In genomic region chr6:158662607-158663464, GRCh38 we compare ENCODE assay signal across 9 cellular contexts. TPM values are rescaled to one million over a fixed set of nuclear protein-coding genes. Genes with fewer than 3 reads are reported as not detected.
DNase-seq lines count a peak whose midpoint lies in the region; ATAC-seq and TF ChIP-seq lines count a peak whose summit lies in the region.
"Had no signal": no experiment of that assay in that cellular context is flagged by ENCODE, and none has a peak within 500 bp of the region (broad histone marks: within the 10 kb centered on the region; RNA-seq: fewer than 3 reads in every experiment).

No MANE protein-coding gene starts in this region.

- H3K36me3 ChIP-seq in endodermal cell (ENCODE audit: control insufficient read depth, insufficient read depth, low read length) = no peaks in the 10 kb centered on the region

- H3K27me3 ChIP-seq in endodermal cell (ENCODE audit: control insufficient read depth, insufficient read depth, low read length, poor library complexity, severe bottlenecking) = peaks cover 9% of the 10 kb centered on the region
- H3K27me3 ChIP-seq: SJSA1 had no signal

- H3K27ac Mint-ChIP-seq in endodermal cell (no peak overlapping the region), nephron progenitor cell (peak overlapping the region; percentile 54)

- no peaks in the 10 kb centered on the region for H3K9me3 ChIP-seq in endodermal cell (ENCODE audit: control insufficient read depth, low read length)
- H3K9me3 ChIP-seq: SJSA1 had no signal

- TF ChIP-seq CTCF in endodermal cell (conservative IDR thresholded peaks at IDR 0.05) = no peak
- TF ChIP-seq CTCF in nephron progenitor cell (IDR thresholded peaks at IDR 0.05) = no peak

- no peaks in the 10 kb centered on the region for H3K36me3 Mint-ChIP-seq in endodermal cell (ENCODE audit: low read depth)
- H3K36me3 Mint-ChIP-seq in nephron progenitor cell (ENCODE audit: low read depth) = no peaks in the 10 kb centered on the region

- H3K9ac ChIP-seq in endodermal cell (ENCODE audit: extremely low read depth, low read length, poor library complexity, severe bottlenecking) = no peak overlapping the region

- H3K27ac ChIP-seq in endodermal cell (ENCODE audit: low read depth, low read length) = no peak overlapping the region
- H3K27ac ChIP-seq: SJSA1 had no signal

- H3K27me3 Mint-ChIP-seq in endodermal cell (ENCODE audit: insufficient read depth) = peaks cover 8% of the 10 kb centered on the region
- H3K27me3 Mint-ChIP-seq in nephron progenitor cell (ENCODE audit: low read depth, poor library complexity) = peaks cover 13% of the 10 kb centered on the region

- H3K4me3 ChIP-seq in endodermal cell (ENCODE audit: low read length) = no peak overlapping the region
- H3K4me3 ChIP-seq: SJSA1 had no signal

- no peaks in the 10 kb centered on the region for H3K4me1 ChIP-seq in endodermal cell (ENCODE audit: control insufficient read depth, insufficient read depth, low read length)
- H3K4me1 ChIP-seq: SJSA1 had no signal

- 73 to 87% methylated on average over 22 to 24 of the region's 24 CpGs for WGBS in endodermal cell (ENCODE audit: insufficient coverage in 1 of 2, insufficient read length in 1 of 2), 2 experiments

- H3K4me3 Mint-ChIP-seq in endodermal cell = peak overlapping the region; percentile 2
- peak overlapping the region; percentile 39 for H3K4me3 Mint-ChIP-seq in nephron progenitor cell

- H3K4me1 Mint-ChIP-seq in endodermal cell = peaks cover 11% of the 10 kb centered on the region
- H3K4me1 Mint-ChIP-seq in nephron progenitor cell = peaks cover 37% of the 10 kb centered on the region

- H3K9me3 Mint-ChIP-seq in endodermal cell = no peaks in the 10 kb centered on the region
- no peaks in the 10 kb centered on the region for H3K9me3 Mint-ChIP-seq in nephron progenitor cell

- DNase-seq in DMS79 (lab: John Stamatoyannopoulos, UW) (peak; percentile 85), NCI-H187 (lab: John Stamatoyannopoulos, UW) (peak; percentile 51 to 62), endodermal cell (no peak), nephron progenitor cell (peak; percentile 16), inferior parietal cortex (ENCODE audit: extremely low spot score) (no peak), SW480 (ENCODE audit: low spot score) (no peak)

- ATAC-seq in GM21619 (IDR thresholded peaks at IDR 0.05; ENCODE audit: unreplicated experiment) = no peak
- no peak for ATAC-seq in GM19035 (IDR thresholded peaks at IDR 0.05; ENCODE audit: unreplicated experiment)

RNA-seq across cellular contexts. Expression of gene SYTL3, which starts 13.0 kb away (rescaled TPM):
- total RNA-seq in endodermal cell = under 1 TPM; 0.58 to 0.79 TPM
- 0.46 TPM for polyA plus RNA-seq in endodermal cell (2013, experiment 1 of 2)
- 0.50 TPM for polyA plus RNA-seq in endodermal cell (2013, experiment 2 of 2)

RNA-seq across cellular contexts. Expression of gene DYNLT1, which starts 18.3 kb away (rescaled TPM):
- 100 to 1,000 TPM; 112 to 148 TPM for total RNA-seq in endodermal cell
- polyA plus RNA-seq in endodermal cell (2013, experiment 1 of 2) = 172 TPM
- 168 TPM for polyA plus RNA-seq in endodermal cell (2013, experiment 2 of 2)

Comparison
In these comparisons a context has a peak if more than half of its experiments do, and no peak if none do; other contexts are left out.
1. DNase-seq: peak in DMS79 (single experiment), NCI-H187 (2 of 2) and nephron progenitor cell (single experiment); none in endodermal cell (single experiment), inferior parietal cortex (single experiment) and SW480 (single experiment).